Comparison of ENCODE assay signal across 17 cellular contexts in genomic region chr15:47571241-47571640, GRCh38.
"Had no signal": no experiment of that assay in that cellular context is flagged by ENCODE, and none has a peak within 500 bp of the region (broad histone marks: within the 10 kb centered on the region; RNA-seq: fewer than 3 reads in every experiment).

No MANE protein-coding gene starts in this region.

- H3K27ac ChIP-seq: gastrocnemius medialis, left lung, lower lobe of right lung, parathyroid adenoma, prostate gland, sigmoid colon, skin epidermis, stomach, thyroid gland had no signal

- H3K36me3 ChIP-seq: gastrocnemius medialis, left lung, lower lobe of right lung, prostate gland, sigmoid colon, stomach, thyroid gland had no signal

- H3K27me3 Mint-ChIP-seq: memory B cell, type B pancreatic cell had no signal

- H3K36me3 Mint-ChIP-seq: immature natural killer cell, memory B cell had no signal

- H3K4me1 Mint-ChIP-seq: immature natural killer cell, memory B cell had no signal

- H3K9ac ChIP-seq: parathyroid adenoma had no signal

- H3K9me3 ChIP-seq: gastrocnemius medialis, left lung, lower lobe of right lung, prostate gland, sigmoid colon, stomach, thyroid gland had no signal

- H3K4me3 ChIP-seq: gastrocnemius medialis, left lung, lower lobe of right lung, prostate gland, sigmoid colon, skin epidermis, stomach, thyroid gland had no signal

- H2AFZ ChIP-seq: parathyroid adenoma had no signal

- H3K27ac Mint-ChIP-seq: immature natural killer cell; memory B cell; natural killer cell treated with Interleukin-12 subunit alpha and Interleukin-12 subunit beta and Interleukin-15 and Interleukin-18, amount 100 ng/mL, for 72 hours; type B pancreatic cell had no signal

- H3K9me3 Mint-ChIP-seq: memory B cell; natural killer cell treated with Interleukin-12 subunit alpha and Interleukin-12 subunit beta and Interleukin-15 and Interleukin-18, amount 100 ng/mL, for 72 hours had no signal

- H3K27me3 ChIP-seq: gastrocnemius medialis, left lung, sigmoid colon, stomach, thyroid gland had no signal

- H3K4me1 ChIP-seq: gastrocnemius medialis, left lung, lower lobe of right lung, parathyroid adenoma, prostate gland had no signal

- H3K79me2 ChIP-seq: parathyroid adenoma had no signal

- H3K4me3 Mint-ChIP-seq: immature natural killer cell; memory B cell; natural killer cell treated with Interleukin-12 subunit alpha and Interleukin-12 subunit beta and Interleukin-15 and Interleukin-18, amount 100 ng/mL, for 72 hours; type B pancreatic cell had no signal

- DNase-seq: effector memory CD4-positive, alpha-beta T cell; gastrocnemius medialis; immature natural killer cell; left lung; lower lobe of right lung; midbrain; sigmoid colon; stimulated activated CD4-positive, alpha-beta T cell treated with anti-CD3 and anti-CD28 coated beads, Interleukin-12 subunit alpha, Interleukin-12 subunit beta, amount 100 ng/mL, for 4 hours; stimulated activated naive CD4-positive, alpha-beta T cell; stomach; thyroid gland had no signal
